16 cellular contexts compared by ENCODE assay signal in the genomic region with DNA sequence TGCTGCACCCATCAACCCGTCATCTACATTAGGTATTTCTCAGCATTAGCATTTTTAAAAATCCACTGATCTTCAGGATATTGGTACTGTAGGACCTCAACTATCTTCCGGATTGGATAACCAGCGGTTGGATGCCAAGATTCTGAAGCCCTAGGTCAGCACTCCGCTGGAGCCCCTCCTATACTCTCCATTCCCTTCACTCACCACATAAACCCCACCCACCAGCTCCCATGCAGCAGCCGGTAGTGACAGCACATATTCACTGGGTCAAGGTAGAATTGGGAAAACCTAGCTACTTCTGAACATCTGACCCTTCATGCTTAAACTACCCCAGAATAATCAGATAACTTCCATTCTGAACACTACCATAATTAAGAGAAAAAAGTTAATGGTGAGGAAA.
DNase-seq lines count a peak whose midpoint lies in the region; ATAC-seq and TF ChIP-seq lines count a peak whose summit lies in the region.
"Had no signal": no experiment of that assay in that cellular context is flagged by ENCODE, and none has a peak within 500 bp of the region (broad histone marks: within the 10 kb centered on the region; RNA-seq: fewer than 3 reads in every experiment).

No MANE protein-coding gene starts in this region.

- no peaks in the 10 kb centered on the region for H3K79me2 ChIP-seq in GM23338 (replicated peaks; ENCODE audit: insufficient read depth)
- no peaks in the 10 kb centered on the region for H3K79me2 ChIP-seq in mesendoderm (ENCODE audit: control insufficient read depth, insufficient read depth, low read length)

- peaks cover 12% of the 10 kb centered on the region for H3K4me1 Mint-ChIP-seq in GM23338

- H3K36me3 ChIP-seq in GM23338 (ENCODE audit: insufficient read depth) (no peaks in the 10 kb centered on the region), mesendoderm (ENCODE audit: control insufficient read depth, insufficient read depth, low read length) (no peaks in the 10 kb centered on the region)
- H3K36me3 ChIP-seq: BLaER1, HAP-1 had no signal

- TF ChIP-seq CTCF in GM23338 (conservative IDR thresholded peaks at IDR 0.05; ENCODE audit: low read depth in 2 of 2) = no peak
- no peak for TF ChIP-seq CTCF in VCaP (conservative IDR thresholded peaks at IDR 0.05)
- TF ChIP-seq CTCF in epithelial cell of proximal tubule (conservative IDR thresholded peaks at IDR 0.05; ENCODE audit: low read depth, low read length) = no peak

- no peak overlapping the region for H4K8ac ChIP-seq in mesendoderm (ENCODE audit: low read depth, low read length)

- H3K27ac Mint-ChIP-seq in GM23338 = no peak overlapping the region
- H3K27ac Mint-ChIP-seq: CD8-positive, alpha-beta memory T cell had no signal

- H3K27ac ChIP-seq in GM23338 (ENCODE audit: low read depth) (no peak overlapping the region), VCaP (peak overlapping the region; percentile 26; the same call in 1 of the 2 replicates), mesendoderm (ENCODE audit: low read depth, low read length) (no peak overlapping the region)
- H3K27ac ChIP-seq: BLaER1 had no signal

- H3K4me1 ChIP-seq in GM23338 (ENCODE audit: insufficient read depth) (no peaks in the 10 kb centered on the region), mesendoderm (ENCODE audit: control insufficient read depth, low read depth, low read length) (no peaks in the 10 kb centered on the region)
- H3K4me1 ChIP-seq: BLaER1, Caco-2, HAP-1 had no signal

- peak; percentile 64 for ATAC-seq in GM23338
- ATAC-seq in GM18907 (IDR thresholded peaks at IDR 0.05; ENCODE audit: unreplicated experiment) = no peak

- no peak overlapping the region for H3K4me3 ChIP-seq in GM23338
- H3K4me3 ChIP-seq in epithelial cell of proximal tubule (ENCODE audit: low read depth, low read length) = peak overlapping the region; percentile 23
- H3K4me3 ChIP-seq in mesendoderm (ENCODE audit: low read length) = no peak overlapping the region
- H3K4me3 ChIP-seq: BLaER1, HAP-1 had no signal

- no peaks in the 10 kb centered on the region for H4K20me1 ChIP-seq in GM23338 (replicated peaks; ENCODE audit: insufficient read depth)
- H4K20me1 ChIP-seq: BLaER1 had no signal

- H3K4me2 ChIP-seq in GM23338 (no peak overlapping the region), mesendoderm (ENCODE audit: low read length) (no peak overlapping the region)
- H3K4me2 ChIP-seq: BLaER1 had no signal

- no peaks in the 10 kb centered on the region for H3K27me3 ChIP-seq in GM23338 (ENCODE audit: insufficient read depth)
- no peaks in the 10 kb centered on the region for H3K27me3 ChIP-seq in mesendoderm (ENCODE audit: insufficient read depth, low read length, poor library complexity)
- H3K27me3 ChIP-seq: BLaER1 had no signal

- H3F3A ChIP-seq in GM23338 (replicated peaks; ENCODE audit: low read depth) = no peaks in the 10 kb centered on the region

- no peak overlapping the region for H2BK15ac ChIP-seq in mesendoderm (replicated peaks; ENCODE audit: low read depth)

- no peak overlapping the region for H3K23ac ChIP-seq in mesendoderm (ENCODE audit: low read length)

- no peak for TF ChIP-seq POLR2A in erythroblast (IDR thresholded peaks at IDR 0.05; ENCODE audit: low read length)

- H4K5ac ChIP-seq in mesendoderm (ENCODE audit: low read length) = no peak overlapping the region

- no peak overlapping the region for H3K4ac ChIP-seq in mesendoderm (ENCODE audit: low read depth, low read length)

- H3K79me1 ChIP-seq in mesendoderm (ENCODE audit: low read length) = no peaks in the 10 kb centered on the region

- WGBS in mesendoderm (ENCODE audit: extremely low coverage, insufficient coverage, low lambda C conversion rate) = no CpG with 5 or more reads among the region's 5 CpGs

- DNase-seq in GM23338 (ENCODE audit: low spot score) (peak; percentile 42), epithelial cell of proximal tubule (ENCODE audit: low read depth) (no peak), mesendoderm (peak; percentile 23), erythroblast (lab: John Stamatoyannopoulos, UW) (no peak), LoVo (ENCODE audit: low spot score) (no peak), cerebellar nuclear complex (lab: John Stamatoyannopoulos, UW) (no peak)
- DNase-seq: 8988T; AML-193; Caco-2; CD8-positive, alpha-beta memory T cell; DMS53; IMR-90 had no signal

- H3K4me3 Mint-ChIP-seq in GM23338 = no peak overlapping the region
- H3K4me3 Mint-ChIP-seq: CD8-positive, alpha-beta memory T cell had no signal

- no peak overlapping the region for H2AFZ ChIP-seq in GM23338

- H3K18ac ChIP-seq in mesendoderm (ENCODE audit: low read length) = no peak overlapping the region

- no peaks in the 10 kb centered on the region for H3K9me2 ChIP-seq in GM23338 (ENCODE audit: insufficient read depth)

- no peak overlapping the region for H2BK120ac ChIP-seq in mesendoderm (ENCODE audit: low read depth, low read length)

- no peak overlapping the region for H3K56ac ChIP-seq in mesendoderm (ENCODE audit: low read length)

- H3K9me3 Mint-ChIP-seq in GM23338 = no peaks in the 10 kb centered on the region
- H3K9me3 Mint-ChIP-seq: CD8-positive, alpha-beta memory T cell had no signal

- H2AK5ac ChIP-seq in mesendoderm (ENCODE audit: low read length) = no peak overlapping the region

- peaks cover 3% of the 10 kb centered on the region for H3K27me3 Mint-ChIP-seq in GM23338 (ENCODE audit: insufficient read depth, low read depth, poor library complexity)

- no peak overlapping the region for H2BK5ac ChIP-seq in mesendoderm (ENCODE audit: low read length)

- H3K36me3 Mint-ChIP-seq in GM23338 (ENCODE audit: low read depth) = no peaks in the 10 kb centered on the region
- H3K36me3 Mint-ChIP-seq: CD8-positive, alpha-beta memory T cell had no signal

- H3K9ac ChIP-seq in mesendoderm (ENCODE audit: low read length) = no peak overlapping the region
- H3K9ac ChIP-seq: BLaER1 had no signal

TF ChIP-seq in GM23338, 12 proteins besides CTCF, POLR2A, EP300 and RAD21 (continues in another document):
- TF ChIP-seq REST (IDR thresholded peaks at IDR 0.05; ENCODE audit: unreplicated experiment) (no peak), STAT1 (IDR thresholded peaks at IDR 0.05; ENCODE audit: unreplicated experiment) (no peak)

Comparison
In these comparisons a context has a peak if more than half of its experiments do, and no peak if none do; other contexts are left out.
1. DNase-seq: peak in GM23338 (single experiment) and mesendoderm (single experiment); none in epithelial cell of proximal tubule (single experiment), erythroblast (0 of 2), LoVo (single experiment) and cerebellar nuclear complex (0 of 2).